10 cellular contexts compared by ENCODE assay signal in the genomic region with DNA sequence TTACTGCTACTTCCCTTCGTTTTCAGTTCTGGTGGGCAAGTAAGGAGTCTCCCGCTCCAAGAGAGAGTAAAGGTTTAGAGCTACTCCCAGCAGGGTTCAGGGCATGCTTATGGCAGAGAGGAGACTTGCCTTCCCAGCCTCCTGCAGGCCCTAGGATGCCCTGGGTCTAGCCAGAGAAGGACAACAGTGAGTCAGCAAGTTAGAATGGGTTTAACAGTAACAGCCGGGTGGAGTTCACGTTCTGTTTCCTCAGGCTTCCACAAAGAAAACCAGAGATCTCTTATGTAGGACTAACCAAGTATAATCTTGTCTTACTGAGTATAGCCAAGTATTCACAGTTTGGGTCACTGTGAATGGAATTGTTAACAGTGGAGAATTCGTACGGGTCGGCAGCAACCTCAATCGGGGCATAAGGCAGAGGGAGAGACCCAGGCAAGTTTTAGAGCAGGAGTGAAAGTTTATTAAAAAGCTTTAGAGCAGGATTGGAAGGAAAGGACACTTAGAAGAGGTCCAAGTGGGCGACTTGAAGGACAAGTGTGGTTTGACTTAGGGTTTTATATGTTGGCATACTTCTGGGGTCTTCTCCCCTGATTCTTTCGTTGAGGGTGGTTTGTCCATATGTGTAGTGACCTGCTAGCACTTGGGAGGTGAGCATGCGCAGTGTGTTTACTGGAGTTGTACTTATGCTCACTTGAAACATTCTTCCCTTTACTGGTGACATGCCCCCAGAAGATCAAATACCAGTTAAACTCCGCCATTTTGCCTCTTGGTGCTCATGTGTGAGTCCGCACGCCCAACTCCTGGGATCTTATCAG. TPM values are rescaled to one million over a fixed set of nuclear protein-coding genes. Genes with fewer than 3 reads are reported as not detected.
A peak's percentile ranks its signal among the peaks of the same experiment; 100 is the strongest.
DNase-seq lines count a peak whose midpoint lies in the region; ATAC-seq and TF ChIP-seq lines count a peak whose summit lies in the region.
"Had no signal": no experiment of that assay in that cellular context is flagged by ENCODE, and none has a peak within 500 bp of the region (broad histone marks: within the 10 kb centered on the region; RNA-seq: fewer than 3 reads in every experiment).

No MANE protein-coding gene starts in this region.

- RAD21 ChIA-PET in HCT116 (lab: Charles Lee; ENCODE audit: low non-redundant PET in 1 of 2, low total read pairs in 2 of 2, uncharacterized antibody in 2 of 2, unreplicated experiment in 2 of 2): no interaction called here

- TF ChIP-seq CTCF in HCT116 (IDR thresholded peaks at IDR 0.05 in 2 of 3, conservative IDR thresholded peaks at IDR 0.05 in 1 of 3; ENCODE audit: borderline replicate concordance in 1 of 3, insufficient read depth in 1 of 3, low read depth in 2 of 3, low read length in 2 of 3) (no peak), heart left ventricle (IDR thresholded peaks at IDR 0.05) (no peak), endothelial cell (IDR thresholded peaks at IDR 0.05; ENCODE audit: unreplicated experiment) (no peak), A673 (conservative IDR thresholded peaks at IDR 0.05; ENCODE audit: low read depth, low read length) (no peak)

- CTCF ChIA-PET in HCT116 (lab: Charles Lee) (no interaction called here), A673 (lab: Charles Lee) (no interaction called here)

- H3K79me2 ChIP-seq in HCT116 (ENCODE audit: insufficient read depth, low read length): no peaks in the 10 kb centered on the region

- H3K4me2 ChIP-seq in HCT116 (ENCODE audit: low read length): 0 out of 2 replicates have a peak overlapping the region, but pooled peaks have one; percentile 10

- peaks cover 17% of the 10 kb centered on the region for H3K4me1 Mint-ChIP-seq in endothelial cell (ENCODE audit: unreplicated experiment)
- H3K4me1 Mint-ChIP-seq: activated naive CD4-positive, alpha-beta T cell treated with anti-CD3 and anti-CD28 coated beads, Interleukin-2, amount 50 U/mL, for 24 hours had no signal

- H3K4me3 Mint-ChIP-seq in endothelial cell (ENCODE audit: unreplicated experiment): no peak overlapping the region
- H3K4me3 Mint-ChIP-seq: activated naive CD4-positive, alpha-beta T cell treated with anti-CD3 and anti-CD28 coated beads, Interleukin-2, amount 50 U/mL, for 24 hours had no signal

- H3K9me3 ChIP-seq in HCT116 (ENCODE audit: control insufficient read depth in 1 of 2, insufficient read depth in 1 of 2, low read depth in 1 of 2, low read length in 2 of 2): no peaks in the 10 kb centered on the region
- H3K9me3 ChIP-seq in adipocyte (ENCODE audit: control insufficient read depth, low read length): no peaks in the 10 kb centered on the region
- no peaks in the 10 kb centered on the region for H3K9me3 ChIP-seq in heart left ventricle
- no peaks in the 10 kb centered on the region for H3K9me3 ChIP-seq in A673 (ENCODE audit: low read depth, low read length, poor library complexity, severe bottlenecking)

- TF ChIP-seq POLR2A in HCT116 (IDR thresholded peaks at IDR 0.05; ENCODE audit: borderline replicate concordance, extremely low read depth, insufficient read depth, insufficient read length) (no peak), heart left ventricle (IDR thresholded peaks at IDR 0.05) (no peak)

- POLR2A ChIA-PET in HCT116 (lab: Charles Lee) (no interaction called here), A673 (lab: Charles Lee; ENCODE audit: low non-redundant PET) (no interaction called here)

- H3K27ac ChIP-seq in HCT116 (ENCODE audit: low read depth, low read length): no peak overlapping the region
- H3K27ac ChIP-seq in heart left ventricle: peak overlapping the region; percentile 65 to 92 (median 82)
- no peak overlapping the region for H3K27ac ChIP-seq in A673 (ENCODE audit: low read depth, low read length, poor library complexity, severe bottlenecking)

- WGBS in heart left ventricle, 4 donors: 65 to 72% (median 68%) methylated on average over 14 of the region's 14 CpGs

- no peaks in the 10 kb centered on the region for H3K9me2 ChIP-seq in HCT116 (ENCODE audit: insufficient read depth)

- H3K27me3 ChIP-seq in HCT116 (ENCODE audit: insufficient read depth, low read length): no peaks in the 10 kb centered on the region
- no peaks in the 10 kb centered on the region for H3K27me3 ChIP-seq in adipocyte (replicated peaks; ENCODE audit: control insufficient read depth, insufficient read depth, low read length)
- H3K27me3 ChIP-seq in heart left ventricle: no peaks in the 10 kb centered on the region
- H3K27me3 ChIP-seq in A673 (replicated peaks; ENCODE audit: insufficient read depth, low read depth, low read length, poor library complexity): no peaks in the 10 kb centered on the region

- BruUV-seq in HCT116 (replicated peaks; lab: Mats Ljungman, UMichigan) (no TSS peak), A673 (replicated peaks; lab: Mats Ljungman, UMichigan) (no TSS peak)

- no peaks in the 10 kb centered on the region for H3K36me3 ChIP-seq in HCT116 (ENCODE audit: control insufficient read depth in 1 of 2, insufficient read depth in 2 of 2, low read length in 2 of 2)
- H3K36me3 ChIP-seq in adipocyte (ENCODE audit: control insufficient read depth, insufficient read depth, low read length, severe bottlenecking): no peaks in the 10 kb centered on the region
- no peaks in the 10 kb centered on the region for H3K36me3 ChIP-seq in heart left ventricle
- no peaks in the 10 kb centered on the region for H3K36me3 ChIP-seq in A673 (ENCODE audit: insufficient read depth, low read length, poor library complexity, severe bottlenecking)

- ATAC-seq in HCT116 (peak; percentile 40; the same call in 1 of the 2 replicates), heart left ventricle (peak; percentile 59 to 81 (median 77))

- H4K20me1 ChIP-seq in HCT116 (ENCODE audit: insufficient read depth): no peaks in the 10 kb centered on the region

- H3K9ac ChIP-seq in HCT116 (ENCODE audit: low read length) (no peak overlapping the region), adipocyte (ENCODE audit: low read length) (peak overlapping the region; percentile 34)

- peaks cover 5% of the 10 kb centered on the region for H3K27me3 Mint-ChIP-seq in endothelial cell (ENCODE audit: unreplicated experiment)

- no peak for DNase-seq in HCT116 (ENCODE audit: low read depth, low spot score)
- peak; percentile 77 for DNase-seq in adipocyte (ENCODE audit: low read depth)
- DNase-seq in heart left ventricle: peak in 2 of 5 donors; percentile 35 to 40
- DNase-seq in stromal cell of bone marrow (ENCODE audit: low read depth): peak; percentile 69
- DNase-seq in endothelial cell (ENCODE audit: low spot score): no peak
- DNase-seq in A673 (ENCODE audit: low spot score): no peak
- no peak for DNase-seq in mesenteric fat pad (ENCODE audit: low spot score)
- DNase-seq in NCI-H345 (lab: John Stamatoyannopoulos, UW): no peak

- peaks cover 0 to 22% of the 10 kb centered on the region in 2 experiments; a peak in 2 of 4 replicates for H3K4me1 ChIP-seq in HCT116 (ENCODE audit: control insufficient read depth in 1 of 2, insufficient read depth in 2 of 2, low read length in 2 of 2)
- peaks cover 15% of the 10 kb centered on the region for H3K4me1 ChIP-seq in adipocyte (ENCODE audit: control insufficient read depth, insufficient read depth, low read length)
- H3K4me1 ChIP-seq in heart left ventricle: peaks cover 5 to 71% (median 39%) of the 10 kb centered on the region in 12 donors
- H3K4me1 ChIP-seq in A673 (ENCODE audit: insufficient read depth, low read length, poor library complexity, severe bottlenecking): no peaks in the 10 kb centered on the region

- no peak for TF ChIP-seq RAD21 in HCT116 (IDR thresholded peaks at IDR 0.05; ENCODE audit: low read depth)

- H3K27ac Mint-ChIP-seq in endothelial cell (ENCODE audit: unreplicated experiment): no peak overlapping the region
- H3K27ac Mint-ChIP-seq: activated naive CD4-positive, alpha-beta T cell treated with anti-CD3 and anti-CD28 coated beads, Interleukin-2, amount 50 U/mL, for 24 hours had no signal

- intact Hi-C loops in HCT116 (cut with micrococcal nuclease): no loop called here
- intact Hi-C loops in heart left ventricle (cut with DNase I): loop anchor here in 1 of 10 donors (2.0 to 10.0 kb wide), 2 partner anchors 22 to 72 kb away; a partner anchor contains a TSS
- intact Hi-C loops in A673 (cut with micrococcal nuclease; ENCODE audit: unreplicated experiment): no loop called here

- no peaks in the 10 kb centered on the region for H3K36me3 Mint-ChIP-seq in endothelial cell (ENCODE audit: low read depth, unreplicated experiment)
- H3K36me3 Mint-ChIP-seq: activated naive CD4-positive, alpha-beta T cell treated with anti-CD3 and anti-CD28 coated beads, Interleukin-2, amount 50 U/mL, for 24 hours had no signal

- H3K4me3 ChIP-seq in HCT116 (replicated peaks in 1 of 2; ENCODE audit: low read depth in 1 of 2, low read length in 2 of 2) (no peak overlapping the region), adipocyte (ENCODE audit: low read length) (no peak overlapping the region), heart left ventricle (no peak overlapping the region), A673 (ENCODE audit: low read depth, low read length, poor library complexity, severe bottlenecking) (no peak overlapping the region)

- no peaks in the 10 kb centered on the region for H3K9me3 Mint-ChIP-seq in endothelial cell (ENCODE audit: unreplicated experiment)
- H3K9me3 Mint-ChIP-seq: activated naive CD4-positive, alpha-beta T cell treated with anti-CD3 and anti-CD28 coated beads, Interleukin-2, amount 50 U/mL, for 24 hours had no signal

- peak overlapping the region; percentile 25 for H2AFZ ChIP-seq in HCT116 (ENCODE audit: low read depth, low read length, poor library complexity, severe bottlenecking)

TF ChIP-seq in HCT116, 20 proteins besides CTCF, POLR2A, EP300 and RAD21 (continues in another document):
- no peak for TF ChIP-seq ZFX (IDR thresholded peaks at IDR 0.05)

RNA-seq across cellular contexts. Expression of a gene that starts 4.5 kb away (rescaled TPM):
- not detected for total RNA-seq in HCT116 (2021; ENCODE audit: unreplicated experiment)
- polyA plus RNA-seq in HCT116 (2012): not detected in 2 replicates
- 10 to 100 TPM in 1 of 9 donors, 1 to 10 TPM in 8; 1.5 to 13.9 (median 2.4) TPM for total RNA-seq in heart left ventricle
- 10 to 100 TPM in 1 of 2 donors, 1 to 10 TPM in 1; 2.8 to 13.8 TPM for polyA plus RNA-seq in heart left ventricle
- total RNA-seq in endothelial cell (ENCODE audit: unreplicated experiment): not detected
- not detected in 2 replicates for total RNA-seq in A673 (2021)
- total RNA-seq in mesenteric fat pad: not detected
- polyA plus RNA-seq: neural cell had no signal

Comparison
In these comparisons a context has a peak if more than half of its experiments do, and no peak if none do; other contexts are left out.
1. DNase-seq: peak in adipocyte (single experiment) and stromal cell of bone marrow (single experiment); none in HCT116 (single experiment), endothelial cell (single experiment), A673 (single experiment), mesenteric fat pad (single experiment) and NCI-H345 (single experiment).
2. H3K27ac ChIP-seq: peak in heart left ventricle (12 of 12); none in HCT116 (single experiment) and A673 (single experiment).